In the genomic region with DNA sequence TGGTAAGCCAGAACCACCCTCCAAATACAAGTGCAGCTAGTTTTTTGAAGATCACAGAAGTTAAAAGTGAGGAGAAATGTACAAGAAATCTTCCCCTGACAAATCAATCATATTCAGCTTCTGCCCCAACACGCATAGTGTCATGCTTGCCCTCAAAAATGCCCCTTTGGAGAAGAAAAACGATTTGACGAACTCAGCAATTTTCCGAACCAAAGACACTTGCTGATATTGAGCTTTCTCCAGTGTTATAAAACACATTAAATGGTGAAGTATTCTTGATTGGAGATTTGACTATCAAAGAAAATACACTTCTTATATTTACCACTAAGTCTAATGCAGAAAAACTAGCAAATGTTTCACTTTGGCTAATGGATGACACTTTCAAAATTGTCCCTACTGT, we compare ENCODE assay signal across 7 cellular contexts.
"Had no signal": no experiment of that assay in that cellular context is flagged by ENCODE, and none has a peak within 500 bp of the region (broad histone marks: within the 10 kb centered on the region; RNA-seq: fewer than 3 reads in every experiment).

No MANE protein-coding gene starts in this region.

- DNase-seq: GOT3, H9, HCEC 1CT, KBM-7 had no signal

- H3K27ac ChIP-seq: GM23248, KMS-11 had no signal

- H3K4me2 ChIP-seq: KMS-11 had no signal

- H3K9ac ChIP-seq: GM23248, KMS-11 had no signal

- FAIRE-seq: HTR-8/SVneo had no signal

- H2AFZ ChIP-seq: GM23248 had no signal

- H3K4me3 ChIP-seq: GM23248 had no signal
